In the genomic region with DNA sequence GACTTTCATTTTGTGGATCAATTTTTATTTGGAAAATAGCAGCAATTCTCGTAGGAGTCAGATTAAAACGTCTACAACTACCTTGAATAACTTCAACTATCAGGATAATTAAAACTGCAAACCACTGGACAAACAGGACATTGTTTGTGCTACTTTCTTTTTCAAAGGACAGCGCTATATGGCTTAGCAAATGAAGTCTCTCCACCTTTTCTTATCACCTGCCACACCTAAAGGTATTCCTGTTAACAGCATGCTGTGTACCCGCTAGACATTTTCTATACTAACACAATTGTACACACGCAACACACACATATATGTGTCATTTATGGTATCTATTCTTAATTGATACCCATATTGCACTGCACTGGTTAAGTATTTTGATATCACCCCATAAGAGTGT, we compare ENCODE assay signal across 7 cellular contexts.
"Had no signal": no experiment of that assay in that cellular context is flagged by ENCODE, and none has a peak within 500 bp of the region (broad histone marks: within the 10 kb centered on the region; RNA-seq: fewer than 3 reads in every experiment).

No MANE protein-coding gene starts in this region.

- H3K4me3 Mint-ChIP-seq: IgD-negative memory B cell had no signal

- H3K9me3 ChIP-seq: HAP-1 had no signal

- DNase-seq: GM23248, GOT3, H7, KBM-7 had no signal

- ATAC-seq: HepG2 had no signal

- H3K36me3 ChIP-seq: HAP-1 had no signal

- H3K27ac Mint-ChIP-seq: IgD-negative memory B cell had no signal

- H3K27me3 Mint-ChIP-seq: IgD-negative memory B cell had no signal

- H3K4me1 ChIP-seq: HAP-1 had no signal

- H3K4me3 ChIP-seq: GM23248, HAP-1 had no signal

- H3K4me1 Mint-ChIP-seq: IgD-negative memory B cell had no signal
